21 cellular contexts compared by ENCODE assay signal in the genomic region with DNA sequence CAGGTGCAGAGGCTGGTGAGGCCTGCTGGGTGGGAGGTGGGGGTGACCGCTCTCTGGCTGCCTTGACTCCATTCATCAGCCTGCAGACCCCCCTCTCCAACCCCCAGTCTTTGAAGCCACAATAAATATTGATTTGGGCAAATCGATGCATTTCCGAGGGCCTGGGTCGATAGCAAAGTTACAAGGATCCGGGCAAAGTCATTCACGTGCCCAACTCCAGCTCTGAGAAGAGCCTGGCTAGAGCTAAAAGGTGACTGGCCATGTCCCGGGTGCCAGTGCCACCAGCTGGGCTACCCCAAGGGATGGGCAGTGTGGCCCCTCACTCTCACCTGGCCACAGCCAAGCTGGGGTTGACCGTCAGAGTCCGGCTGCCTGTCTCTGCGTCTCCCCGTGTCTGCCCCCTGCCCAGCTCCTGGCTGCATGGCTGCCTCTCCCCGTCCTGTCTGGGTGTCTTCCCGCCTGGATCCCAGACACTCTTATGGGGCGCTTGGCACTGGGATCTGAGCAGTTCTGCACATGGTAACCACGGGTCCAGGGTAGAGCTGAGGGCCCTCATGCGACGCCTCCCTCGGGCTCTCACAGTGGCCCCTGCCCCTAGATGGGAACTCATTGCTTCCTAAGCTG. TPM values are rescaled to one million over a fixed set of nuclear protein-coding genes. Genes with fewer than 3 reads are reported as not detected.
DNase-seq lines count a peak whose midpoint lies in the region; ATAC-seq and TF ChIP-seq lines count a peak whose summit lies in the region.
"Had no signal": no experiment of that assay in that cellular context is flagged by ENCODE, and none has a peak within 500 bp of the region (broad histone marks: within the 10 kb centered on the region; RNA-seq: fewer than 3 reads in every experiment).

No MANE protein-coding gene starts in this region.

- no peak overlapping the region for H3K4me3 ChIP-seq in GM23338
- H3K4me3 ChIP-seq in right lobe of liver = no peak overlapping the region
- H3K4me3 ChIP-seq in sigmoid colon = no peak overlapping the region
- no peak overlapping the region for H3K4me3 ChIP-seq in heart right ventricle
- H3K4me3 ChIP-seq: BLaER1 had no signal

- no peak overlapping the region for H3K4me3 Mint-ChIP-seq in GM23338
- H3K4me3 Mint-ChIP-seq in activated T-helper 17 cell treated with anti-CD3 and anti-CD28 coated beads, Interleukin-2, amount 50 U/mL, for 72 hours = no peak overlapping the region
- no peak overlapping the region for H3K4me3 Mint-ChIP-seq in stimulated activated effector memory CD8-positive, alpha-beta T cell treated with anti-CD3 and anti-CD28 coated beads, Interleukin-12 subunit alpha, Interleukin-12 subunit beta, amount 100 ng/mL, for 72 hours
- H3K4me3 Mint-ChIP-seq: CD8-positive, alpha-beta T cell; HFFc6; IgD-negative memory B cell had no signal

- H3K9me3 Mint-ChIP-seq in GM23338 = no peaks in the 10 kb centered on the region
- H3K9me3 Mint-ChIP-seq in activated T-helper 17 cell treated with anti-CD3 and anti-CD28 coated beads, Interleukin-2, amount 50 U/mL, for 72 hours = no peaks in the 10 kb centered on the region
- no peaks in the 10 kb centered on the region for H3K9me3 Mint-ChIP-seq in stimulated activated effector memory CD8-positive, alpha-beta T cell treated with anti-CD3 and anti-CD28 coated beads, Interleukin-12 subunit alpha, Interleukin-12 subunit beta, amount 100 ng/mL, for 72 hours
- H3K9me3 Mint-ChIP-seq: CD8-positive, alpha-beta T cell; HFFc6; IgD-negative memory B cell had no signal

- H3K79me2 ChIP-seq in GM23338 (replicated peaks; ENCODE audit: insufficient read depth) = no peaks in the 10 kb centered on the region

- H3K4me1 Mint-ChIP-seq in GM23338 = no peaks in the 10 kb centered on the region; the same call in 2 of the 3 replicates
- peaks cover 4% of the 10 kb centered on the region for H3K4me1 Mint-ChIP-seq in activated T-helper 17 cell treated with anti-CD3 and anti-CD28 coated beads, Interleukin-2, amount 50 U/mL, for 72 hours
- peaks cover 6% of the 10 kb centered on the region for H3K4me1 Mint-ChIP-seq in stimulated activated effector memory CD8-positive, alpha-beta T cell treated with anti-CD3 and anti-CD28 coated beads, Interleukin-12 subunit alpha, Interleukin-12 subunit beta, amount 100 ng/mL, for 72 hours

- H3F3A ChIP-seq in GM23338 (replicated peaks; ENCODE audit: low read depth) = no peaks in the 10 kb centered on the region

- no peak for TF ChIP-seq POLR2A in right lobe of liver (IDR thresholded peaks at IDR 0.05)
- no peak for TF ChIP-seq POLR2A in sigmoid colon (IDR thresholded peaks at IDR 0.05)

- intact Hi-C loops in right lobe of liver (cut with DNase I) (no loop called here), sigmoid colon (cut with DNase I) (no loop called here), heart right ventricle (cut with DNase I) (no loop called here)

- WGBS in right lobe of liver (ENCODE audit: insufficient coverage, low coverage, low lambda C conversion rate, missing lambda C conversion rate) = 34% methylated on average over 4 of the region's 18 CpGs
- 62 to 83% methylated on average over 18 of the region's 18 CpGs for WGBS in sigmoid colon, 2 donors
- WGBS in heart right ventricle, 2 donors = 89 to 90% methylated on average over 18 of the region's 18 CpGs

- H3K27me3 Mint-ChIP-seq in GM23338 (ENCODE audit: insufficient read depth, low read depth, poor library complexity) = peaks cover 6% of the 10 kb centered on the region
- peaks cover 3% of the 10 kb centered on the region for H3K27me3 Mint-ChIP-seq in activated T-helper 17 cell treated with anti-CD3 and anti-CD28 coated beads, Interleukin-2, amount 50 U/mL, for 72 hours

- H3K36me3 ChIP-seq in GM23338 (ENCODE audit: insufficient read depth) = no peaks in the 10 kb centered on the region
- H3K36me3 ChIP-seq in right lobe of liver = no peaks in the 10 kb centered on the region
- H3K36me3 ChIP-seq in sigmoid colon = no peaks in the 10 kb centered on the region
- no peaks in the 10 kb centered on the region for H3K36me3 ChIP-seq in heart right ventricle
- H3K36me3 ChIP-seq: BLaER1 had no signal

- no peak for TF ChIP-seq EP300 in sigmoid colon (IDR thresholded peaks at IDR 0.05)

- H4K20me1 ChIP-seq in GM23338 (replicated peaks; ENCODE audit: insufficient read depth) = no peaks in the 10 kb centered on the region
- H4K20me1 ChIP-seq: BLaER1 had no signal

- no peaks in the 10 kb centered on the region for H3K9me3 ChIP-seq in right lobe of liver
- no peaks in the 10 kb centered on the region for H3K9me3 ChIP-seq in sigmoid colon
- no peaks in the 10 kb centered on the region for H3K9me3 ChIP-seq in heart right ventricle
- H3K9me3 ChIP-seq: BLaER1 had no signal

- H3K4me2 ChIP-seq in GM23338 = no peak overlapping the region
- H3K4me2 ChIP-seq: BLaER1 had no signal

- H3K4me1 ChIP-seq in GM23338 (ENCODE audit: insufficient read depth) (no peaks in the 10 kb centered on the region), right lobe of liver (peaks cover 0 to 28% (median 2%) of the 10 kb centered on the region in 4 donors), sigmoid colon (no peaks in the 10 kb centered on the region), heart right ventricle (peaks cover 0 to 8% (median 0%) of the 10 kb centered on the region in 9 donors)

- no peak overlapping the region for H2AFZ ChIP-seq in GM23338

- no peak for DNase-seq in GM23338 (ENCODE audit: low spot score)
- peak in 1 of 3 donors; percentile 77 for DNase-seq in right lobe of liver
- DNase-seq in stimulated activated effector memory CD8-positive, alpha-beta T cell treated with anti-CD3 and anti-CD28 coated beads, Interleukin-12 subunit alpha, Interleukin-12 subunit beta, amount 100 ng/mL, for 72 hours (ENCODE audit: low spot score in 2 of 2) = no peak
- DNase-seq in sigmoid colon = no peak
- DNase-seq in heart right ventricle = no peak
- DNase-seq in retina = no peak
- DNase-seq: 8988T; Calu3; CD8-positive, alpha-beta T cell; DMS79 treated with DMSO at 0.1 percent for 48 hours; GF-D8; GOT3; H7; HFFc6 had no signal

- H3K9me2 ChIP-seq in GM23338 (ENCODE audit: insufficient read depth) = no peaks in the 10 kb centered on the region

- H3K27ac Mint-ChIP-seq in GM23338 = peak overlapping the region; percentile 32; the same call in 1 of the 2 replicates
- H3K27ac Mint-ChIP-seq in activated T-helper 17 cell treated with anti-CD3 and anti-CD28 coated beads, Interleukin-2, amount 50 U/mL, for 72 hours = peak overlapping the region; percentile 12
- H3K27ac Mint-ChIP-seq in stimulated activated effector memory CD8-positive, alpha-beta T cell treated with anti-CD3 and anti-CD28 coated beads, Interleukin-12 subunit alpha, Interleukin-12 subunit beta, amount 100 ng/mL, for 72 hours = peak overlapping the region; percentile 71
- H3K27ac Mint-ChIP-seq: CD8-positive, alpha-beta T cell; HFFc6 had no signal

- H3K27me3 ChIP-seq in GM23338 (ENCODE audit: insufficient read depth) = no peaks in the 10 kb centered on the region
- H3K27me3 ChIP-seq in right lobe of liver = no peaks in the 10 kb centered on the region
- peaks cover 0 to 8% (median 0%) of the 10 kb centered on the region in 3 donors for H3K27me3 ChIP-seq in sigmoid colon
- no peaks in the 10 kb centered on the region for H3K27me3 ChIP-seq in heart right ventricle
- H3K27me3 ChIP-seq: BLaER1 had no signal

- TF ChIP-seq CTCF in GM23338 (conservative IDR thresholded peaks at IDR 0.05; ENCODE audit: low read depth in 2 of 2) (no peak), right lobe of liver (IDR thresholded peaks at IDR 0.05) (no peak), sigmoid colon (IDR thresholded peaks at IDR 0.05) (no peak), heart right ventricle (IDR thresholded peaks at IDR 0.05) (no peak)

- H3K36me3 Mint-ChIP-seq in GM23338 (ENCODE audit: low read depth) = no peaks in the 10 kb centered on the region
- H3K36me3 Mint-ChIP-seq in activated T-helper 17 cell treated with anti-CD3 and anti-CD28 coated beads, Interleukin-2, amount 50 U/mL, for 72 hours (ENCODE audit: low read depth) = no peaks in the 10 kb centered on the region
- no peaks in the 10 kb centered on the region for H3K36me3 Mint-ChIP-seq in stimulated activated effector memory CD8-positive, alpha-beta T cell treated with anti-CD3 and anti-CD28 coated beads, Interleukin-12 subunit alpha, Interleukin-12 subunit beta, amount 100 ng/mL, for 72 hours
- H3K36me3 Mint-ChIP-seq: CD8-positive, alpha-beta T cell; IgD-negative memory B cell had no signal

- H3K27ac ChIP-seq in GM23338 (ENCODE audit: low read depth) (no peak overlapping the region), right lobe of liver (peak overlapping the region in 1 of 3 donors; percentile 57), sigmoid colon (no peak overlapping the region), heart right ventricle (no peak overlapping the region)
- H3K27ac ChIP-seq: BLaER1, HL-60 had no signal

- no peak for ATAC-seq in GM23338
- ATAC-seq in activated T-helper 17 cell treated with anti-CD3 and anti-CD28 coated beads, Interleukin-2, amount 50 U/mL, for 72 hours (replicated peaks) = no peak
- peak in 3 of 4 donors; percentile 15 to 75 (median 55) for ATAC-seq in right lobe of liver
- ATAC-seq in stimulated activated effector memory CD8-positive, alpha-beta T cell treated with anti-CD3 and anti-CD28 coated beads, Interleukin-12 subunit alpha, Interleukin-12 subunit beta, amount 100 ng/mL, for 72 hours = no peak
- ATAC-seq in heart right ventricle = no peak
- ATAC-seq: CD8-positive, alpha-beta T cell; HCT116 had no signal

TF ChIP-seq in GM23338, 12 proteins besides CTCF, POLR2A, EP300 and RAD21 (continues in another document):
- TF ChIP-seq ZNF331 (CRISPR knock-in tag; IDR thresholded peaks at IDR 0.05; ENCODE audit: low read depth) = no peak

RNA-seq across cellular contexts. Expression of gene CCDC188, which starts 46.7 kb away (rescaled TPM):
- total RNA-seq in GM23338 (2014; rRNA removed; shearing (Covaris generic)) = not detected in 2 replicates
- polyA plus RNA-seq in GM23338 (2016; fragmentation: Nextera tagmentation; extraction: Ambion mirVana) = not detected in 2 replicates
- under 1 TPM; 0.32 to 0.77 TPM for total RNA-seq in activated T-helper 17 cell treated with anti-CD3 and anti-CD28 coated beads, Interleukin-2, amount 50 U/mL, for 72 hours
- total RNA-seq in right lobe of liver = not detected
- total RNA-seq in sigmoid colon = under 1 TPM in 1 of 4 donors, not detected in 3; 0.41 TPM
- 1 to 10 TPM in 1 of 3 donors, not detected in 2; 1.1 TPM for polyA plus RNA-seq in sigmoid colon
- total RNA-seq in heart right ventricle = 1 to 10 TPM in 1 of 10 donors, under 1 TPM in 6, not detected in 3; 0.15 to 1.1 (median 0.50) TPM
- 1 to 10 TPM in 1 of 2 donors, under 1 TPM in 1; 0.51 to 2.3 TPM for polyA plus RNA-seq in heart right ventricle
- total RNA-seq: A673; Calu3; CD8-positive, alpha-beta T cell; H7 had no signal
- polyA plus RNA-seq: AG04450, IgD-negative memory B cell had no signal

Comparison
In these comparisons a context has a peak if more than half of its experiments do, and no peak if none do; other contexts are left out.
1. ATAC-seq: peak in right lobe of liver (3 of 4); none in GM23338 (single experiment), activated T-helper 17 cell treated with anti-CD3 and anti-CD28 coated beads, Interleukin-2, amount 50 U/mL, for 72 hours (single experiment), stimulated activated effector memory CD8-positive, alpha-beta T cell treated with anti-CD3 and anti-CD28 coated beads, Interleukin-12 subunit alpha, Interleukin-12 subunit beta, amount 100 ng/mL, for 72 hours (single experiment) and heart right ventricle (0 of 8).
2. H3K27ac Mint-ChIP-seq: peak in every context shown above with its lines; median percentile 71 in stimulated activated effector memory CD8-positive, alpha-beta T cell treated with anti-CD3 and anti-CD28 coated beads, Interleukin-12 subunit alpha, Interleukin-12 subunit beta, amount 100 ng/mL, for 72 hours; 32 in GM23338; 12 in activated T-helper 17 cell treated with anti-CD3 and anti-CD28 coated beads, Interleukin-2, amount 50 U/mL, for 72 hours.